In the genomic region with DNA sequence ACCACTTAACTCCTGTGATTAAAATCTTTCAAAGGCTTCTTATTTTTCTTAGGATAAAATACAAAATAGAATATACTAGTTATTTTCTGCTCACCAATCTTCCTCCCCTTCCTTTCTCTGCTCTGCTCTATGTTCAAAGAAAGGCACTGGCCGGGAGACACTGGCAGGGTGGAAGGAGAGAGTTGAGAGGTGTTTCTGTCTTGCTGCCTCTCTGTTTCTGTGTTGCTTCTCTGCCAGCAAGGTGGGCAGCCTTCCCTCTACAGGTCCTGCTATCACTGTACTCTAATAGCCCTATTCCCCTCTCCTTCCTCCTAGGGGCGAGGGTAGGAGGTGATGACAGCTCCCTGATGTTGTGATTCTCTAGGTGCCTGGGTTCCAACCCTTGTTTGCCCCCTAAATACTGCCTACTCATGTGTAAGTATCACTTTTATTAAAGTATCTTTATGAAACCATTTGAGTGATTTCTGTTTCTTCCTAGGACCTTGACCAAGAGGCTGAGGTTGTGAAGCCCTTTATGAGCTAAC, we compare ENCODE assay signal across 25 cellular contexts.
"Had no signal": no experiment of that assay in that cellular context is flagged by ENCODE, and none has a peak within 500 bp of the region (broad histone marks: within the 10 kb centered on the region; RNA-seq: fewer than 3 reads in every experiment).

No MANE protein-coding gene starts in this region.

- DNase-seq: activated CD4-positive, alpha-beta T cell treated with anti-CD3 and anti-CD28 coated beads for 1 hour; activated CD4-positive, alpha-beta T cell treated with anti-CD3 and anti-CD28 coated beads, Interleukin-2, amount 50 U/mL, for 4 hours; activated gamma-delta T cell treated with Interleukin-2 at 50 U/mL for 16 hours; activated naive CD8-positive, alpha-beta T cell treated with anti-CD3 and anti-CD28 coated beads, Interleukin-2, amount 10 ng/mL, durations not matched to agents 7 days and 5 days; amygdala; colonic mucosa; dorsolateral prefrontal cortex; effector memory CD8-positive, alpha-beta T cell; glutamatergic neuron; immature natural killer cell; lower lobe of right lung; naive thymus-derived CD4-positive, alpha-beta T cell; occipital lobe; posterior cingulate gyrus; right lobe of liver; stimulated activated naive CD4-positive, alpha-beta T cell; substantia nigra; T-helper 2 cell; tibial artery had no signal

- H3K36me3 ChIP-seq: colonic mucosa, lower lobe of right lung, right lobe of liver, tibial artery had no signal

- H3K27ac Mint-ChIP-seq: activated naive CD8-positive, alpha-beta T cell treated with anti-CD3 and anti-CD28 coated beads, Interleukin-2, amount 10 ng/mL, durations not matched to agents 7 days and 5 days; effector memory CD8-positive, alpha-beta T cell; immature natural killer cell; naive thymus-derived CD4-positive, alpha-beta T cell had no signal

- H3K4me1 Mint-ChIP-seq: immature natural killer cell, neural crest cell had no signal

- H3K4me2 ChIP-seq: hepatocyte had no signal

- H3K27me3 ChIP-seq: colonic mucosa, hepatocyte, right lobe of liver, tibial artery had no signal

- ATAC-seq: effector memory CD8-positive, alpha-beta T cell; esophagus mucosa; left lobe of liver; lower lobe of right lung; naive thymus-derived CD4-positive, alpha-beta T cell; right lobe of liver had no signal

- H3K9me3 ChIP-seq: colonic mucosa, lower lobe of right lung, right lobe of liver had no signal

- H3K9me3 Mint-ChIP-seq: activated naive CD8-positive, alpha-beta T cell treated with anti-CD3 and anti-CD28 coated beads, Interleukin-2, amount 10 ng/mL, durations not matched to agents 7 days and 5 days; effector memory CD8-positive, alpha-beta T cell; naive thymus-derived CD4-positive, alpha-beta T cell; neural crest cell had no signal

- H3K27me3 Mint-ChIP-seq: activated naive CD8-positive, alpha-beta T cell treated with anti-CD3 and anti-CD28 coated beads, Interleukin-2, amount 10 ng/mL, durations not matched to agents 7 days and 5 days had no signal

- H3K4me1 ChIP-seq: colonic mucosa, lower lobe of right lung, right lobe of liver, tibial artery had no signal

- H3K27ac ChIP-seq: colonic mucosa, dorsolateral prefrontal cortex, hepatocyte, lower lobe of right lung, right lobe of liver, skin epidermis, tibial artery, VCaP had no signal

- H3K4me3 Mint-ChIP-seq: activated naive CD8-positive, alpha-beta T cell treated with anti-CD3 and anti-CD28 coated beads, Interleukin-2, amount 10 ng/mL, durations not matched to agents 7 days and 5 days; effector memory CD8-positive, alpha-beta T cell; immature natural killer cell; naive thymus-derived CD4-positive, alpha-beta T cell; neural crest cell had no signal

- H3K4me3 ChIP-seq: colonic mucosa, dorsolateral prefrontal cortex, hepatocyte, lower lobe of right lung, right lobe of liver, skin epidermis, tibial artery had no signal

- H3K36me3 Mint-ChIP-seq: activated naive CD8-positive, alpha-beta T cell treated with anti-CD3 and anti-CD28 coated beads, Interleukin-2, amount 10 ng/mL, durations not matched to agents 7 days and 5 days; immature natural killer cell; naive thymus-derived CD4-positive, alpha-beta T cell had no signal
